Comparison of ENCODE assay signal across 13 cellular contexts in the genomic region with DNA sequence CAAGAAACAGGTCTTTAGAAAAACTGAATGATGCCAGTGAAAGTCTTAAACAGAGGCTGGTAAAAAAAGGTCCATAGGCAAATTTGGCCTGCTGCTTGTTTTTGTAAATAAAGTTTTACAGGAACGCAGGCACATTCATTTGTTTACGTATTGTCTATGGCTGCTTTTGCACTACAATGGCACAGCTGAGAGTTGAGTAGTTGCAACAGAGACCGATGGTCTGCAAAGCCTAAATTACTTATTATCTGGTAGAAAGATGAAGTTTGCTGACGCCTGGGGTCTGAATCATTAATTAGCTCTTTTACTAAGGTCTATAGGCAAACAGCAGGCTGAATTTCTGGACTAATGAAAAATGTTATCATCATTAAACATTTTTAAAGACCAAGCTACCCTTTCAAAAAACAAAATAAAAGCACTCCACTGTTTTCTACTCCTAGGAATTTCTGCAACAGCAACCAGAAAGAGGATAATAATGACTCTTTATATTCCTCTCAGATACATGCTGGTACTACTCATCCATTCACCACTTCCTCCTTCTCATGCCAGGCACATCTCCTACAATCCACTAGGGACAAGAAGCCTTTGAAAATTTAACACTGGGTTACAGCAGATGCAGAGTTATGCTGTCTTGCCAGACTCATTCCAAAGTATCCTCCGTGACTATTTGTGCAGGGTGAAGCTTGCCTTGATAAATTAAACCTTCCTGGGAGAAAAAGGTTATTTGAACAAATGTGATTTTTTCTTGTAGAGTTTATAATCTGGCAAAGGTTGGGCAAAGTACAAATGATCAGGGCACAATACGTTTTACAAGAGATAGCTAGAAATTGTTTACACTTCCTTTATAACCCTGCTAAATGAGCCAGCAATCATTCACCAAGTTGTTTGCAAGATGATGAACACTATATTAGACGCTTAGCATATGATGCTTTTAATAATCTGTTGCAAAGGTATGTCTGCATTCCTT. TPM values are rescaled to one million over a fixed set of nuclear protein-coding genes. Genes with fewer than 3 reads are reported as not detected.
A peak's percentile ranks its signal among the peaks of the same experiment; 100 is the strongest.
DNase-seq lines count a peak whose midpoint lies in the region; ATAC-seq, FAIRE-seq and TF ChIP-seq lines count a peak whose summit lies in the region.
"Had no signal": no experiment of that assay in that cellular context is flagged by ENCODE, and none has a peak within 500 bp of the region (broad histone marks: within the 10 kb centered on the region; RNA-seq: fewer than 3 reads in every experiment).

No MANE protein-coding gene starts in this region.

- TF ChIP-seq CTCF in progenitor cell of endocrine pancreas (IDR thresholded peaks at IDR 0.05; ENCODE audit: unreplicated experiment) (peak; percentile 11), colonic mucosa (IDR thresholded peaks at IDR 0.05) (no peak)
- TF ChIP-seq CTCF in CD8-positive, alpha-beta T cell (IDR thresholded peaks at IDR 0.05) = no peak

- H3K4me1 ChIP-seq in colonic mucosa = no peaks in the 10 kb centered on the region
- peaks cover 5% of the 10 kb centered on the region for H3K4me1 ChIP-seq in CD8-positive, alpha-beta T cell (ENCODE audit: insufficient read depth, low read length)

- H3K27me3 ChIP-seq in colonic mucosa = no peaks in the 10 kb centered on the region
- peaks cover 5% of the 10 kb centered on the region for H3K27me3 ChIP-seq in CD8-positive, alpha-beta T cell (ENCODE audit: insufficient read depth, low read length)

- no peaks in the 10 kb centered on the region for H3K9me3 ChIP-seq in colonic mucosa
- H3K9me3 ChIP-seq in CD8-positive, alpha-beta T cell (ENCODE audit: low read length) = no peaks in the 10 kb centered on the region

- POLR2A ChIA-PET in CD8-positive, alpha-beta T cell (lab: Charles Lee) = interaction anchor here (0.6 to 1.2 kb wide), 2 partner anchors 9 to 175 kb away, joined by 3 read pairs; no protein-coding TSS in a partner anchor

- H3K9ac ChIP-seq in colonic mucosa (ENCODE audit: low read depth in 2 of 2, low read length in 2 of 2) = no peak overlapping the region

- H3K4me3 Mint-ChIP-seq in progenitor cell of endocrine pancreas (ENCODE audit: low read depth) = peak overlapping the region; percentile 11
- H3K4me3 Mint-ChIP-seq in CD8-positive, alpha-beta T cell = no peak overlapping the region

- H3K4me3 ChIP-seq in colonic mucosa = no peak overlapping the region
- H3K4me3 ChIP-seq in CD8-positive, alpha-beta T cell (ENCODE audit: low read depth, low read length) = no peak overlapping the region
- H3K4me3 ChIP-seq: PC-9 had no signal

- CTCF ChIA-PET in CD8-positive, alpha-beta T cell (lab: Charles Lee) = no interaction called here

- TF ChIP-seq POLR2A in GM12891 (IDR thresholded peaks at IDR 0.05; ENCODE audit: low read depth, low read length) = no peak

- H3K27ac Mint-ChIP-seq in progenitor cell of endocrine pancreas = no peak overlapping the region
- H3K27ac Mint-ChIP-seq in CD8-positive, alpha-beta T cell = no peak overlapping the region

- H3K27ac ChIP-seq in colonic mucosa = no peak overlapping the region
- no peak overlapping the region for H3K27ac ChIP-seq in CD8-positive, alpha-beta T cell (ENCODE audit: low read depth, low read length)
- H3K27ac ChIP-seq: PC-9 had no signal

- peaks cover 20% of the 10 kb centered on the region for H3K27me3 Mint-ChIP-seq in progenitor cell of endocrine pancreas
- H3K27me3 Mint-ChIP-seq in CD8-positive, alpha-beta T cell (ENCODE audit: low read depth) = peaks cover 40% of the 10 kb centered on the region

- H3K36me3 Mint-ChIP-seq in progenitor cell of endocrine pancreas (ENCODE audit: insufficient read depth) = peaks cover 19% of the 10 kb centered on the region
- no peaks in the 10 kb centered on the region for H3K36me3 Mint-ChIP-seq in CD8-positive, alpha-beta T cell

- peaks cover 3% of the 10 kb centered on the region for H3K9me3 Mint-ChIP-seq in progenitor cell of endocrine pancreas (ENCODE audit: low read depth)
- no peaks in the 10 kb centered on the region for H3K9me3 Mint-ChIP-seq in CD8-positive, alpha-beta T cell

- intact Hi-C loops in colonic mucosa (cut with DNase I) (no loop called here), Right ventricle myocardium inferior (cut with DNase I) (no loop called here)
- intact Hi-C loops in CD8-positive, alpha-beta T cell (cut with DNase I, micrococcal nuclease) = no loop called here

- FAIRE-seq in GM12891 (lab: Jason Lieb, UNC) = no peak

- ATAC-seq in esophagus mucosa (peak; percentile 47), Right ventricle myocardium inferior (no peak), GM21526 (IDR thresholded peaks at IDR 0.05; ENCODE audit: low FRiP score, unreplicated experiment) (no peak)
- no peak for ATAC-seq in CD8-positive, alpha-beta T cell

- H3K4me1 Mint-ChIP-seq in progenitor cell of endocrine pancreas (ENCODE audit: low read depth) = peaks cover 39% of the 10 kb centered on the region
- H3K4me1 Mint-ChIP-seq in CD8-positive, alpha-beta T cell (ENCODE audit: low read depth) = peaks cover 13% of the 10 kb centered on the region

- no peaks in the 10 kb centered on the region for H3K36me3 ChIP-seq in colonic mucosa
- H3K36me3 ChIP-seq in CD8-positive, alpha-beta T cell (ENCODE audit: insufficient read depth, low read length) = no peaks in the 10 kb centered on the region

- DNase-seq in GM12891 (ENCODE audit: insufficient read length, low spot score) (no peak), RKO (ENCODE audit: low spot score) (peak; percentile 36), progenitor cell of endocrine pancreas (ENCODE audit: low spot score, unreplicated experiment) (no peak), colonic mucosa (no peak), Right ventricle myocardium inferior (ENCODE audit: missing footprints) (no peak)
- DNase-seq in CD8-positive, alpha-beta T cell = no peak
- DNase-seq: activated CD8-positive, alpha-beta memory T cell treated with anti-CD3 and anti-CD28 coated beads, Interleukin-2, amount 50 U/mL, for 4 hours; effector memory CD4-positive, alpha-beta T cell; glutamatergic neuron; PC-9; retina had no signal

TF ChIP-seq in GM12891, 5 proteins besides CTCF, POLR2A, EP300 and RAD21:
- TF ChIP-seq SPI1 (IDR thresholded peaks at IDR 0.05; ENCODE audit: low read depth, low read length) (0 out of 2 replicates have a peak, but pooled peaks have one; percentile 34), POU2F2 (IDR thresholded peaks at IDR 0.05; ENCODE audit: low read depth, low read length) (no peak), TAF1 (IDR thresholded peaks at IDR 0.05; ENCODE audit: low read depth, low read length) (no peak), POLR2AphosphoS5 (IDR thresholded peaks at IDR 0.05; ENCODE audit: low read depth, low read length) (no peak), PAX5 (IDR thresholded peaks at IDR 0.05; ENCODE audit: insufficient read depth, low read length, severe bottlenecking) (no peak)

RNA-seq across cellular contexts. Expression of a gene that starts 6.0 kb away (rescaled TPM):
- 66.5 TPM for polyA plus RNA-seq in GM12891 (2012; ENCODE audit: low read depth, missing spikeins)
- total RNA-seq in esophagus mucosa (11.3 TPM), progenitor cell of endocrine pancreas (64.1 and 75.5 TPM in 2 replicates), colonic mucosa (10 to 100 TPM in 1 of 2 donors, 1 to 10 TPM in 1; 6.4 to 17.9 TPM), Right ventricle myocardium inferior (42.0 TPM)
- total RNA-seq in CD8-positive, alpha-beta T cell = under 1 TPM; 0.44 to 0.87 TPM
